ENCODE assay signal across 22 cellular contexts in the genomic region with DNA sequence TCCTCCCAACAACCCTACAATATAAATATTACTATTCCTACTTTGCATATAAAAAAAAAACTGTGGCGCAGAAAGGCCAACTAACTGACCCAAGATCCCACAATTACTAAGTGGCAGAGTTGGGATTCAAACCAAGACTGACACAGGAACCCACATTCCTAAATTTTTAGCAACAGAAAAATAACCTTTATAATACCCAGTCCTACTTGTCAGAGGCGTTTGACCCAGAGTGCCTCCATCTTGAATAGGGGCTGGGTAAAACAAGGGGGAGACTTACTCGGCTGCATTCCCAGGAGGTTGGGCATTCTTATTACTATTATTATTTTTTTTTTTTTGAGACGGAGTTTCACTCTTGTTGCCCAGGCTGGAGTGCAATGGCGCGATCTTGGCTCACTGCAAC. TPM values are rescaled to one million over a fixed set of nuclear protein-coding genes. Genes with fewer than 3 reads are reported as not detected.
A peak's percentile ranks its signal among the peaks of the same experiment; 100 is the strongest.
DNase-seq lines count a peak whose midpoint lies in the region; ATAC-seq and TF ChIP-seq lines count a peak whose summit lies in the region.
"Had no signal": no experiment of that assay in that cellular context is flagged by ENCODE, and none has a peak within 500 bp of the region (broad histone marks: within the 10 kb centered on the region; RNA-seq: fewer than 3 reads in every experiment).

No MANE protein-coding gene starts in this region.

- H3K9me3 ChIP-seq in left ventricle myocardium inferior (replicated peaks) (no peaks in the 10 kb centered on the region), Loucy (ENCODE audit: insufficient read depth, low read depth, low read length) (no peaks in the 10 kb centered on the region), left lung (no peaks in the 10 kb centered on the region)
- H3K9me3 ChIP-seq: BLaER1, Peyer's patch had no signal

- H2AFZ ChIP-seq in Loucy (ENCODE audit: low read length) = 0 out of 2 replicates have a peak overlapping the region, but pooled peaks have one; percentile 19

- H3K4me1 Mint-ChIP-seq in type B pancreatic cell (ENCODE audit: unreplicated experiment) = peaks cover 12% of the 10 kb centered on the region

- no peaks in the 10 kb centered on the region for H3K27me3 ChIP-seq in left ventricle myocardium inferior (ENCODE audit: low read depth)
- H3K27me3 ChIP-seq in Loucy (ENCODE audit: insufficient read depth, low read length, poor library complexity, severe bottlenecking) = no peaks in the 10 kb centered on the region
- no peaks in the 10 kb centered on the region for H3K27me3 ChIP-seq in left lung
- H3K27me3 ChIP-seq: BLaER1, Peyer's patch had no signal

- peak overlapping the region; percentile 97 for H3K27ac ChIP-seq in left ventricle myocardium inferior (replicated peaks)
- no peak overlapping the region for H3K27ac ChIP-seq in left lung
- H3K27ac ChIP-seq: BLaER1, Peyer's patch had no signal

- H3K9me3 Mint-ChIP-seq in type B pancreatic cell = no peaks in the 10 kb centered on the region
- H3K9me3 Mint-ChIP-seq: CD4-positive, CD25-positive, alpha-beta regulatory T cell; H9 had no signal

- H3K36me3 ChIP-seq in left ventricle myocardium inferior (peaks cover 10% of the 10 kb centered on the region), Loucy (ENCODE audit: insufficient read depth, low read length) (no peaks in the 10 kb centered on the region), left lung (no peaks in the 10 kb centered on the region)
- H3K36me3 ChIP-seq: Peyer's patch had no signal

- peaks cover 38% of the 10 kb centered on the region for H3K4me1 ChIP-seq in left ventricle myocardium inferior
- H3K4me1 ChIP-seq in Loucy (ENCODE audit: insufficient read depth, low read length, poor library complexity, severe bottlenecking) = peaks cover 22% of the 10 kb centered on the region
- H3K4me1 ChIP-seq in left lung = peaks cover 8 to 21% of the 10 kb centered on the region in 2 donors

- TF ChIP-seq CTCF in left ventricle myocardium inferior (IDR thresholded peaks at IDR 0.05; ENCODE audit: borderline replicate concordance) = no peak
- no peak for TF ChIP-seq CTCF in Loucy (conservative IDR thresholded peaks at IDR 0.05; ENCODE audit: low read length)
- no peak for TF ChIP-seq CTCF in choroid plexus epithelial cell (conservative IDR thresholded peaks at IDR 0.05; ENCODE audit: low read depth, low read length)
- TF ChIP-seq CTCF in type B pancreatic cell (conservative IDR thresholded peaks at IDR 0.05) = no peak
- TF ChIP-seq CTCF in left lung (IDR thresholded peaks at IDR 0.05) = no peak

- no peak for ATAC-seq in left cardiac atrium
- no peak for ATAC-seq in left lung
- ATAC-seq: GM23338 had no signal

- no peaks in the 10 kb centered on the region for H3K9me2 ChIP-seq in Loucy (replicated peaks; ENCODE audit: low read depth, low read length)

- H3K27me3 Mint-ChIP-seq in type B pancreatic cell = no peaks in the 10 kb centered on the region

- no peaks in the 10 kb centered on the region for H3F3A ChIP-seq in Loucy (ENCODE audit: low read depth)

- peaks cover 5% of the 10 kb centered on the region for H3K36me3 Mint-ChIP-seq in type B pancreatic cell
- H3K36me3 Mint-ChIP-seq: CD4-positive, CD25-positive, alpha-beta regulatory T cell had no signal

- no peak for DNase-seq in left ventricle myocardium inferior
- DNase-seq in left cardiac atrium = no peak
- DNase-seq in choroid plexus epithelial cell (ENCODE audit: low read depth) = peak; percentile 9
- no peak for DNase-seq in type B pancreatic cell (ENCODE audit: extremely low spot score, unreplicated experiment)
- no peak for DNase-seq in left lung
- no peak for DNase-seq in KBM-7
- DNase-seq: CD4-positive, CD25-positive, alpha-beta regulatory T cell; DMS153; DND-41; H9; NCI-H1092; NCI-H1436; NCI-H187; NCI-H2081 treated with DMSO at 0.1 percent for 48 hours; NCI-H2171; NCI-H510A; Peyer's patch; SIG-M5 had no signal

- peaks cover 16% of the 10 kb centered on the region for H4K20me1 ChIP-seq in Loucy (ENCODE audit: insufficient read depth, low read length, poor library complexity, severe bottlenecking)
- H4K20me1 ChIP-seq: BLaER1 had no signal

- intact Hi-C loops in left ventricle myocardium inferior (cut with micrococcal nuclease) (loop anchor here (10.0 kb wide), 1 partner anchor 143 kb away; a partner anchor contains a TSS), left cardiac atrium (cut with DNase I) (loop anchor here in 1 of 2 donors (5.0 to 10.0 kb wide), 3 partner anchors 143 to 276 kb away; a partner anchor contains a TSS), left lung (cut with DNase I) (no loop called here)

- no peak overlapping the region for H3K9ac ChIP-seq in Loucy (ENCODE audit: low read depth, low read length, poor library complexity, severe bottlenecking)
- H3K9ac ChIP-seq: BLaER1 had no signal

- peaks cover 28% of the 10 kb centered on the region for H3K79me2 ChIP-seq in Loucy (ENCODE audit: insufficient read depth, low read length)

- no peak overlapping the region for H3K4me3 Mint-ChIP-seq in type B pancreatic cell
- H3K4me3 Mint-ChIP-seq: CD4-positive, CD25-positive, alpha-beta regulatory T cell; GM23338; H9 had no signal

- no peak overlapping the region for H3K4me2 ChIP-seq in Loucy (ENCODE audit: low read depth, low read length, poor library complexity, severe bottlenecking)
- H3K4me2 ChIP-seq: BLaER1, GM23338 had no signal

- no peak overlapping the region for H3K4me3 ChIP-seq in left ventricle myocardium inferior
- no peak overlapping the region for H3K4me3 ChIP-seq in Loucy (ENCODE audit: low read length, poor library complexity, severe bottlenecking)
- no peak overlapping the region for H3K4me3 ChIP-seq in choroid plexus epithelial cell (ENCODE audit: low read depth, low read length)
- no peak overlapping the region for H3K4me3 ChIP-seq in left lung
- H3K4me3 ChIP-seq: BLaER1, GM23338, Peyer's patch, SK-N-MC had no signal

- in situ Hi-C loops in KBM-7 (cut with MboI; ENCODE audit: low pct_unique_long_range_greater_than_20kb, low sequenced_read_pairs) = loop anchor here (25.0 kb wide), 1 partner anchor 246 kb away; a partner anchor contains a TSS

- peak overlapping the region; percentile 48 for H3K27ac Mint-ChIP-seq in type B pancreatic cell

RNA-seq across cellular contexts. Expression of a gene that starts 2.0 kb away (rescaled TPM):
- total RNA-seq in left ventricle myocardium inferior (31.8 TPM), left cardiac atrium (10 to 100 TPM; 35.2 to 48.3 TPM), type B pancreatic cell (ENCODE audit: low replicate concordance) (57.7 and 57.9 TPM in 2 replicates), left lung (10 to 100 TPM; 56.0 to 75.9 TPM)
